ENCODE assay signal across 1 cellular context in the genomic region with DNA sequence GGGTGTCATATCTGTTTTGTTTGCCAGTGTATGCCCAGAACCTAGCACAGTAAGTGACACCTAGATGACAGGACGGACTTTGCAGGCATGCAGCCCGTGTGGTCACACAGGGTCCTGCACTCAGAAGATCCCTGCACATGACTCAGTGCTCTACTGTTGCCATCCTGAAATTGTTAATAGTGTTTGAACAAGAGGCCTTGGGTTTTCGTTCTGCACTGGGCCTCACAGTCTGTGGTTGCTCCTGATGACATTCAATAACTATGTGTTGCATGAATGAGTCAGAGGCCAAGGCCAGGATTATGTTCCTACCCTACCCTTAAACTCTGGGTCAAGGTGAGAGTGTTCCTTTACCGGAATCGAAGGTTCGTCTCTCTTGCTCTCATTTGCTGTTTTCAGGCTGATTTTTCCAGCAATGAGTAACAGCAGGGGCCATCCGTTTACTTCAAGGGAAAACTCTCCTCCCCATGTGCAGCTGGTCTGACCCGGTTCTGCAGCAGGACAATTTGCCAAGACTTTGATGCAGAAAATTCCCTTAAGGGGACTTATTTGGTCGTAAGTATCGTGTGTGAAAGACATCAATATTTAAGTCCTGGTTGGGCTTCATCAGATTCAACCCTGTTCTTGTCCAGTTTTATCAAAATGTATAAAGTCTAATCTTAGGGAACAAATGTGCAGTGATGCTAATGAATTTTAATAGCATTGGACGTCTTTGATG.
TF ChIP-seq lines count a peak whose summit lies in the region.

No MANE protein-coding gene starts in this region.

TF ChIP-seq in HepG2, 621 proteins besides CTCF, POLR2A, EP300 and RAD21 (continued from another document and continues in another):
- TF ChIP-seq SNAI1 (CRISPR knock-in tag; IDR thresholded peaks at IDR 0.05; ENCODE audit: borderline replicate concordance): no peak
- no peak for TF ChIP-seq ZFP41 (CRISPR knock-in tag; IDR thresholded peaks at IDR 0.05; ENCODE audit: borderline replicate concordance)
- TF ChIP-seq, protein P1, sequence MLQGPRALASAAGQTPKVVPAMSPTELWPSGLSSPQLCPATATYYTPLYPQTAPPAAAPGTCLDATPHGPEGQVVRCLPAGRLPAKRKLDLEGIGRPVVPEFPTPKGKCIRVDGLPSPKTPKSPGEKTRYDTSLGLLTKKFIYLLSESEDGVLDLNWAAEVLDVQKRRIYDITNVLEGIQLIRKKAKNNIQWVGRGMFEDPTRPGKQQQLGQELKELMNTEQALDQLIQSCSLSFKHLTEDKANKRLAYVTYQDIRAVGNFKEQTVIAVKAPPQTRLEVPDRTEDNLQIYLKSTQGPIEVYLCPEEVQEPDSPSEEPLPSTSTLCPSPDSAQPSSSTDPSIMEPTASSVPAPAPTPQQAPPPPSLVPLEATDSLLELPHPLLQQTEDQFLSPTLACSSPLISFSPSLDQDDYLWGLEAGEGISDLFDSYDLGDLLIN (CRISPR knock-in tag; IDR thresholded peaks at IDR 0.05; ENCODE audit: borderline replicate concordance): 0 out of 2 replicates have a peak, but pooled peaks have one; percentile 50
- peak; percentile 92; the same call in 1 of the 2 replicates for TF ChIP-seq MBD4 (IDR thresholded peaks at IDR 0.05; ENCODE audit: borderline replicate concordance, low read length)
- TF ChIP-seq, protein P2, sequence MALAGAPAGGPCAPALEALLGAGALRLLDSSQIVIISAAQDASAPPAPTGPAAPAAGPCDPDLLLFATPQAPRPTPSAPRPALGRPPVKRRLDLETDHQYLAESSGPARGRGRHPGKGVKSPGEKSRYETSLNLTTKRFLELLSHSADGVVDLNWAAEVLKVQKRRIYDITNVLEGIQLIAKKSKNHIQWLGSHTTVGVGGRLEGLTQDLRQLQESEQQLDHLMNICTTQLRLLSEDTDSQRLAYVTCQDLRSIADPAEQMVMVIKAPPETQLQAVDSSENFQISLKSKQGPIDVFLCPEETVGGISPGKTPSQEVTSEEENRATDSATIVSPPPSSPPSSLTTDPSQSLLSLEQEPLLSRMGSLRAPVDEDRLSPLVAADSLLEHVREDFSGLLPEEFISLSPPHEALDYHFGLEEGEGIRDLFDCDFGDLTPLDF (CRISPR knock-in tag; IDR thresholded peaks at IDR 0.05): no peak
- peak; percentile 97 for TF ChIP-seq MEF2D (CRISPR knock-in tag; IDR thresholded peaks at IDR 0.05)
- TF ChIP-seq, protein P3, sequence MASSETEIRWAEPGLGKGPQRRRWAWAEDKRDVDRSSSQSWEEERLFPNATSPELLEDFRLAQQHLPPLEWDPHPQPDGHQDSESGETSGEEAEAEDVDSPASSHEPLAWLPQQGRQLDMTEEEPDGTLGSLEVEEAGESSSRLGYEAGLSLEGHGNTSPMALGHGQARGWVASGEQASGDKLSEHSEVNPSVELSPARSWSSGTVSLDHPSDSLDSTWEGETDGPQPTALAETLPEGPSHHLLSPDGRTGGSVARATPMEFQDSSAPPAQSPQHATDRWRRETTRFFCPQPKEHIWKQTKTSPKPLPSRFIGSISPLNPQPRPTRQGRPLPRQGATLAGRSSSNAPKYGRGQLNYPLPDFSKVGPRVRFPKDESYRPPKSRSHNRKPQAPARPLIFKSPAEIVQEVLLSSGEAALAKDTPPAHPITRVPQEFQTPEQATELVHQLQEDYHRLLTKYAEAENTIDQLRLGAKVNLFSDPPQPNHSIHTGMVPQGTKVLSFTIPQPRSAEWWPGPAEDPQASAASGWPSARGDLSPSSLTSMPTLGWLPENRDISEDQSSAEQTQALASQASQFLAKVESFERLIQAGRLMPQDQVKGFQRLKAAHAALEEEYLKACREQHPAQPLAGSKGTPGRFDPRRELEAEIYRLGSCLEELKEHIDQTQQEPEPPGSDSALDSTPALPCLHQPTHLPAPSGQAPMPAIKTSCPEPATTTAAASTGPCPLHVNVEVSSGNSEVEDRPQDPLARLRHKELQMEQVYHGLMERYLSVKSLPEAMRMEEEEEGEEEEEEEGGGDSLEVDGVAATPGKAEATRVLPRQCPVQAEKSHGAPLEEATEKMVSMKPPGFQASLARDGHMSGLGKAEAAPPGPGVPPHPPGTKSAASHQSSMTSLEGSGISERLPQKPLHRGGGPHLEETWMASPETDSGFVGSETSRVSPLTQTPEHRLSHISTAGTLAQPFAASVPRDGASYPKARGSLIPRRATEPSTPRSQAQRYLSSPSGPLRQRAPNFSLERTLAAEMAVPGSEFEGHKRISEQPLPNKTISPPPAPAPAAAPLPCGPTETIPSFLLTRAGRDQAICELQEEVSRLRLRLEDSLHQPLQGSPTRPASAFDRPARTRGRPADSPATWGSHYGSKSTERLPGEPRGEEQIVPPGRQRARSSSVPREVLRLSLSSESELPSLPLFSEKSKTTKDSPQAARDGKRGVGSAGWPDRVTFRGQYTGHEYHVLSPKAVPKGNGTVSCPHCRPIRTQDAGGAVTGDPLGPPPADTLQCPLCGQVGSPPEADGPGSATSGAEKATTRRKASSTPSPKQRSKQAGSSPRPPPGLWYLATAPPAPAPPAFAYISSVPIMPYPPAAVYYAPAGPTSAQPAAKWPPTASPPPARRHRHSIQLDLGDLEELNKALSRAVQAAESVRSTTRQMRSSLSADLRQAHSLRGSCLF (CRISPR knock-in tag; IDR thresholded peaks at IDR 0.05; ENCODE audit: borderline replicate concordance): no peak; the same call in 1 of the 2 replicates
- TF ChIP-seq, protein P4, sequence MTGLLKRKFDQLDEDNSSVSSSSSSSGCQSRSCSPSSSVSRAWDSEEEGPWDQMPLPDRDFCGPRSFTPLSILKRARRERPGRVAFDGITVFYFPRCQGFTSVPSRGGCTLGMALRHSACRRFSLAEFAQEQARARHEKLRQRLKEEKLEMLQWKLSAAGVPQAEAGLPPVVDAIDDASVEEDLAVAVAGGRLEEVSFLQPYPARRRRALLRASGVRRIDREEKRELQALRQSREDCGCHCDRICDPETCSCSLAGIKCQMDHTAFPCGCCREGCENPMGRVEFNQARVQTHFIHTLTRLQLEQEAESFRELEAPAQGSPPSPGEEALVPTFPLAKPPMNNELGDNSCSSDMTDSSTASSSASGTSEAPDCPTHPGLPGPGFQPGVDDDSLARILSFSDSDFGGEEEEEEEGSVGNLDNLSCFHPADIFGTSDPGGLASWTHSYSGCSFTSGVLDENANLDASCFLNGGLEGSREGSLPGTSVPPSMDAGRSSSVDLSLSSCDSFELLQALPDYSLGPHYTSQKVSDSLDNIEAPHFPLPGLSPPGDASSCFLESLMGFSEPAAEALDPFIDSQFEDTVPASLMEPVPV (CRISPR knock-in tag; IDR thresholded peaks at IDR 0.05): peak; percentile 68; the same call in 1 of the 2 replicates
- TF ChIP-seq MTA1 (CRISPR knock-in tag; IDR thresholded peaks at IDR 0.05; ENCODE audit: borderline replicate concordance): peak; percentile 72; the same call in 1 of the 2 replicates
- TF ChIP-seq, protein P5, sequence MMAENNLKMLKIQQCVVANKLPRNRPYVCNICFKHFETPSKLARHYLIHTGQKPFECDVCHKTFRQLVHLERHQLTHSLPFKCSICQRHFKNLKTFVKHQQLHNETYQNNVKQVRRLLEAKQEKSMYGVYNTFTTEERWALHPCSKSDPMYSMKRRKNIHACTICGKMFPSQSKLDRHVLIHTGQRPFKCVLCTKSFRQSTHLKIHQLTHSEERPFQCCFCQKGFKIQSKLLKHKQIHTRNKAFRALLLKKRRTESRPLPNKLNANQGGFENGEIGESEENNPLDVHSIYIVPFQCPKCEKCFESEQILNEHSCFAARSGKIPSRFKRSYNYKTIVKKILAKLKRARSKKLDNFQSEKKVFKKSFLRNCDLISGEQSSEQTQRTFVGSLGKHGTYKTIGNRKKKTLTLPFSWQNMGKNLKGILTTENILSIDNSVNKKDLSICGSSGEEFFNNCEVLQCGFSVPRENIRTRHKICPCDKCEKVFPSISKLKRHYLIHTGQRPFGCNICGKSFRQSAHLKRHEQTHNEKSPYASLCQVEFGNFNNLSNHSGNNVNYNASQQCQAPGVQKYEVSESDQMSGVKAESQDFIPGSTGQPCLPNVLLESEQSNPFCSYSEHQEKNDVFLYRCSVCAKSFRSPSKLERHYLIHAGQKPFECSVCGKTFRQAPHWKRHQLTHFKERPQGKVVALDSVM (CRISPR knock-in tag; IDR thresholded peaks at IDR 0.05): peak; percentile 51; the same call in 1 of the 2 replicates
- TF ChIP-seq, protein P6, sequence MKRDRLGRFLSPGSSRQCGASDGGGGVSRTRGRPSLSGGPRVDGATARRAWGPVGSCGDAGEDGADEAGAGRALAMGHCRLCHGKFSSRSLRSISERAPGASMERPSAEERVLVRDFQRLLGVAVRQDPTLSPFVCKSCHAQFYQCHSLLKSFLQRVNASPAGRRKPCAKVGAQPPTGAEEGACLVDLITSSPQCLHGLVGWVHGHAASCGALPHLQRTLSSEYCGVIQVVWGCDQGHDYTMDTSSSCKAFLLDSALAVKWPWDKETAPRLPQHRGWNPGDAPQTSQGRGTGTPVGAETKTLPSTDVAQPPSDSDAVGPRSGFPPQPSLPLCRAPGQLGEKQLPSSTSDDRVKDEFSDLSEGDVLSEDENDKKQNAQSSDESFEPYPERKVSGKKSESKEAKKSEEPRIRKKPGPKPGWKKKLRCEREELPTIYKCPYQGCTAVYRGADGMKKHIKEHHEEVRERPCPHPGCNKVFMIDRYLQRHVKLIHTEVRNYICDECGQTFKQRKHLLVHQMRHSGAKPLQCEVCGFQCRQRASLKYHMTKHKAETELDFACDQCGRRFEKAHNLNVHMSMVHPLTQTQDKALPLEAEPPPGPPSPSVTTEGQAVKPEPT (CRISPR knock-in tag; IDR thresholded peaks at IDR 0.05; ENCODE audit: low read depth): peak; percentile 94
- TF ChIP-seq FOXP1 (IDR thresholded peaks at IDR 0.05): no peak
- peak; percentile 97 for TF ChIP-seq FOXP1 (CRISPR knock-in tag; IDR thresholded peaks at IDR 0.05)
- TF ChIP-seq, protein P7, sequence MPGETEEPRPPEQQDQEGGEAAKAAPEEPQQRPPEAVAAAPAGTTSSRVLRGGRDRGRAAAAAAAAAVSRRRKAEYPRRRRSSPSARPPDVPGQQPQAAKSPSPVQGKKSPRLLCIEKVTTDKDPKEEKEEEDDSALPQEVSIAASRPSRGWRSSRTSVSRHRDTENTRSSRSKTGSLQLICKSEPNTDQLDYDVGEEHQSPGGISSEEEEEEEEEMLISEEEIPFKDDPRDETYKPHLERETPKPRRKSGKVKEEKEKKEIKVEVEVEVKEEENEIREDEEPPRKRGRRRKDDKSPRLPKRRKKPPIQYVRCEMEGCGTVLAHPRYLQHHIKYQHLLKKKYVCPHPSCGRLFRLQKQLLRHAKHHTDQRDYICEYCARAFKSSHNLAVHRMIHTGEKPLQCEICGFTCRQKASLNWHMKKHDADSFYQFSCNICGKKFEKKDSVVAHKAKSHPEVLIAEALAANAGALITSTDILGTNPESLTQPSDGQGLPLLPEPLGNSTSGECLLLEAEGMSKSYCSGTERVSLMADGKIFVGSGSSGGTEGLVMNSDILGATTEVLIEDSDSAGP (CRISPR knock-in tag; IDR thresholded peaks at IDR 0.05; ENCODE audit: borderline replicate concordance): peak; percentile 79
- TF ChIP-seq ZNF354B (CRISPR knock-in tag; IDR thresholded peaks at IDR 0.05): no peak
- TF ChIP-seq, protein P8, sequence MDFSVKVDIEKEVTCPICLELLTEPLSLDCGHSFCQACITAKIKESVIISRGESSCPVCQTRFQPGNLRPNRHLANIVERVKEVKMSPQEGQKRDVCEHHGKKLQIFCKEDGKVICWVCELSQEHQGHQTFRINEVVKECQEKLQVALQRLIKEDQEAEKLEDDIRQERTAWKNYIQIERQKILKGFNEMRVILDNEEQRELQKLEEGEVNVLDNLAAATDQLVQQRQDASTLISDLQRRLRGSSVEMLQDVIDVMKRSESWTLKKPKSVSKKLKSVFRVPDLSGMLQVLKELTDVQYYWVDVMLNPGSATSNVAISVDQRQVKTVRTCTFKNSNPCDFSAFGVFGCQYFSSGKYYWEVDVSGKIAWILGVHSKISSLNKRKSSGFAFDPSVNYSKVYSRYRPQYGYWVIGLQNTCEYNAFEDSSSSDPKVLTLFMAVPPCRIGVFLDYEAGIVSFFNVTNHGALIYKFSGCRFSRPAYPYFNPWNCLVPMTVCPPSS (IDR thresholded peaks at IDR 0.05): no peak
- TF ChIP-seq ZNF577 (CRISPR knock-in tag; IDR thresholded peaks at IDR 0.05; ENCODE audit: borderline replicate concordance, low read depth): no peak
- TF ChIP-seq SKI (IDR thresholded peaks at IDR 0.05; ENCODE audit: partially characterized antibody): peak; percentile 100
- TF ChIP-seq MYNN (CRISPR knock-in tag; IDR thresholded peaks at IDR 0.05; ENCODE audit: low read depth): peak; percentile 75; the same call in 1 of the 2 replicates
- TF ChIP-seq, protein P9, sequence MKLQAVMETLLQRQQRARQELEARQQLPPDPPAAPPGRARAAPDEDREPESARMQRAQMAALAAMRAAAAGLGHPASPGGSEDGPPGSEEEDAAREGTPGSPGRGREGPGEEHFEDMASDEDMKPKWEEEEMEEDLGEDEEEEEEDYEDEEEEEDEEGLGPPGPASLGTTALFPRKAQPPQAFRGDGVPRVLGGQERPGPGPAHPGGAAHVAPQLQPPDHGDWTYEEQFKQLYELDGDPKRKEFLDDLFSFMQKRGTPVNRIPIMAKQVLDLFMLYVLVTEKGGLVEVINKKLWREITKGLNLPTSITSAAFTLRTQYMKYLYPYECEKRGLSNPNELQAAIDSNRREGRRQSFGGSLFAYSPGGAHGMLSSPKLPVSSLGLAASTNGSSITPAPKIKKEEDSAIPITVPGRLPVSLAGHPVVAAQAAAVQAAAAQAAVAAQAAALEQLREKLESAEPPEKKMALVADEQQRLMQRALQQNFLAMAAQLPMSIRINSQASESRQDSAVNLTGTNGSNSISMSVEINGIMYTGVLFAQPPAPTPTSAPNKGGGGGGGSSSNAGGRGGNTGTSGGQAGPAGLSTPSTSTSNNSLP (IDR thresholded peaks at IDR 0.05; ENCODE audit: low read depth, low read length): peak; percentile 96
- TF ChIP-seq SAP130 (CRISPR knock-in tag; IDR thresholded peaks at IDR 0.05; ENCODE audit: low read depth): peak; percentile 94
- TF ChIP-seq, protein P10, sequence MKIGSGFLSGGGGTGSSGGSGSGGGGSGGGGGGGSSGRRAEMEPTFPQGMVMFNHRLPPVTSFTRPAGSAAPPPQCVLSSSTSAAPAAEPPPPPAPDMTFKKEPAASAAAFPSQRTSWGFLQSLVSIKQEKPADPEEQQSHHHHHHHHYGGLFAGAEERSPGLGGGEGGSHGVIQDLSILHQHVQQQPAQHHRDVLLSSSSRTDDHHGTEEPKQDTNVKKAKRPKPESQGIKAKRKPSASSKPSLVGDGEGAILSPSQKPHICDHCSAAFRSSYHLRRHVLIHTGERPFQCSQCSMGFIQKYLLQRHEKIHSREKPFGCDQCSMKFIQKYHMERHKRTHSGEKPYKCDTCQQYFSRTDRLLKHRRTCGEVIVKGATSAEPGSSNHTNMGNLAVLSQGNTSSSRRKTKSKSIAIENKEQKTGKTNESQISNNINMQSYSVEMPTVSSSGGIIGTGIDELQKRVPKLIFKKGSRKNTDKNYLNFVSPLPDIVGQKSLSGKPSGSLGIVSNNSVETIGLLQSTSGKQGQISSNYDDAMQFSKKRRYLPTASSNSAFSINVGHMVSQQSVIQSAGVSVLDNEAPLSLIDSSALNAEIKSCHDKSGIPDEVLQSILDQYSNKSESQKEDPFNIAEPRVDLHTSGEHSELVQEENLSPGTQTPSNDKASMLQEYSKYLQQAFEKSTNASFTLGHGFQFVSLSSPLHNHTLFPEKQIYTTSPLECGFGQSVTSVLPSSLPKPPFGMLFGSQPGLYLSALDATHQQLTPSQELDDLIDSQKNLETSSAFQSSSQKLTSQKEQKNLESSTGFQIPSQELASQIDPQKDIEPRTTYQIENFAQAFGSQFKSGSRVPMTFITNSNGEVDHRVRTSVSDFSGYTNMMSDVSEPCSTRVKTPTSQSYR (CRISPR knock-in tag; IDR thresholded peaks at IDR 0.05; ENCODE audit: borderline replicate concordance): peak; percentile 79; the same call in 1 of the 2 replicates
- no peak for TF ChIP-seq RAD51 (IDR thresholded peaks at IDR 0.05; ENCODE audit: borderline replicate concordance)
- 0 out of 2 replicates have a peak, but pooled peaks have one; percentile 52 for TF ChIP-seq ZNF564 (CRISPR knock-in tag; IDR thresholded peaks at IDR 0.05)
- peak; percentile 99 for TF ChIP-seq HNF4A (CRISPR knock-in tag; IDR thresholded peaks at IDR 0.05)
- peak; percentile 96 for TF ChIP-seq ZBTB20 (CRISPR knock-in tag; IDR thresholded peaks at IDR 0.05; ENCODE audit: borderline replicate concordance, low read depth)
- TF ChIP-seq NFE2L1 (CRISPR knock-in tag; IDR thresholded peaks at IDR 0.05; ENCODE audit: borderline replicate concordance): 0 out of 2 replicates have a peak, but pooled peaks have one; percentile 43
- no peak; the same call in 1 of the 2 replicates for TF ChIP-seq ZNF296 (CRISPR knock-in tag; conservative IDR thresholded peaks at IDR 0.05)
